In the genomic region with DNA sequence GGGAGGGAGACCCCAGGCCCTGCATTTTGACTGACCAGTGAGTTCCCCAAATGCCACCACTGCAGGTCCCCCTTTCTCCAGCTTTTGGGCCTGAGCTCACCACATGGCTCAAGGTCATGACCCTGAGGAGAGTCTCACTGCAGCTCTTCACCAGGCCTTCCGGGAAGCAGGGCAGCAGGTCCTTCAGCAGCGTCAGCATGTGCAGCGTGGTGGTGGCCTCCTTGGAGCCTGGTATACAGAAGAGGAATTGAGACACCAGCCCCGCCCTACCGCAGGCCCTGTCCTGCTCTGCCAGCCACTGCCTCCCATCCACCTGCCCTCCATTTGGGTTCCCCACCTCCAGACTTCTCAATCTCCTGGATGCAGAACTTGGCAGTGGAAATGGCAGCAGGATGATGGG, we compare ENCODE assay signal across 16 cellular contexts. TPM values are rescaled to one million over a fixed set of nuclear protein-coding genes. Genes with fewer than 3 reads are reported as not detected.
DNase-seq lines count a peak whose midpoint lies in the region; ATAC-seq, FAIRE-seq and TF ChIP-seq lines count a peak whose summit lies in the region.
"Had no signal": no experiment of that assay in that cellular context is flagged by ENCODE, and none has a peak within 500 bp of the region (broad histone marks: within the 10 kb centered on the region; RNA-seq: fewer than 3 reads in every experiment).

No MANE protein-coding gene starts in this region.

- no peaks in the 10 kb centered on the region for H3K4me1 Mint-ChIP-seq in activated naive CD8-positive, alpha-beta T cell (ENCODE audit: low read depth)
- peaks cover 1% of the 10 kb centered on the region for H3K4me1 Mint-ChIP-seq in activated naive CD8-positive, alpha-beta T cell treated with anti-CD3 and anti-CD28 coated beads for 36 hours

- in situ Hi-C loops in K562 (cut with MboI), result no loop called here

- H3K79me2 ChIP-seq in K562 (ENCODE audit: control insufficient read depth, insufficient read depth, low read length), result no peaks in the 10 kb centered on the region

- H3K27me3 ChIP-seq in K562 (ENCODE audit: control insufficient read depth in 2 of 2, insufficient read depth in 2 of 2, low read length in 2 of 2) (no peaks in the 10 kb centered on the region), spleen (replicated peaks in 1 of 7) (no peaks in the 10 kb centered on the region)

- intact Hi-C loops in K562 (cut with micrococcal nuclease), result no loop called here
- intact Hi-C loops in spleen (cut with DNase I; ENCODE audit: low total_unique reads), result no loop called here

- H3K9me3 ChIP-seq in K562 (replicated peaks; ENCODE audit: control insufficient read depth, insufficient read depth, low read depth, low read length), result no peaks in the 10 kb centered on the region
- no peaks in the 10 kb centered on the region for H3K9me3 ChIP-seq in spleen

- H2AFZ ChIP-seq in K562 (ENCODE audit: low read depth, low read length), result no peak overlapping the region

- H3K4me1 ChIP-seq in K562 (replicated peaks in 1 of 2; ENCODE audit: control insufficient read depth in 2 of 2, insufficient read depth in 2 of 2, low read length in 2 of 2) (peaks cover 0 to 7% of the 10 kb centered on the region in 2 experiments; a peak in 3 of 5 replicates), spleen (peaks cover 0 to 23% (median 1%) of the 10 kb centered on the region in 6 donors)

- no peak for TF ChIP-seq RAD21 in K562 (CRISPR knock-in tag; conservative IDR thresholded peaks at IDR 0.05 in 1 of 2, IDR thresholded peaks at IDR 0.05 in 1 of 2)

- WGBS in K562 (ENCODE audit: insufficient coverage, low coverage, missing lambda C conversion rate), result 85% methylated on average over 5 of the region's 5 CpGs
- 54 to 86% (median 81%) methylated on average over 2 to 5 of the region's 5 CpGs for WGBS in spleen, 5 donors

- H3K4me3 ChIP-seq in K562, result no peak overlapping the region
- H3K4me3 ChIP-seq in spleen, result no peak overlapping the region

- H3K36me3 ChIP-seq in K562 (ENCODE audit: control insufficient read depth, insufficient read depth, low read length), result peaks cover 73% of the 10 kb centered on the region; the same call in 2 of the 3 replicates
- H3K36me3 ChIP-seq in spleen, result peaks cover 0 to 100% (median 65%) of the 10 kb centered on the region in 6 donors

- FAIRE-seq in K562 (lab: Jason Lieb, UNC), result no peak
- FAIRE-seq: GM12891 had no signal

- H3K4me3 Mint-ChIP-seq in activated naive CD8-positive, alpha-beta T cell, result no peak overlapping the region
- no peak overlapping the region for H3K4me3 Mint-ChIP-seq in activated naive CD8-positive, alpha-beta T cell treated with anti-CD3 and anti-CD28 coated beads for 36 hours
- H3K4me3 Mint-ChIP-seq: CD4-positive, CD25-positive, alpha-beta regulatory T cell had no signal

- H3K27ac Mint-ChIP-seq in activated naive CD8-positive, alpha-beta T cell, result peak overlapping the region; percentile 16
- no peak overlapping the region for H3K27ac Mint-ChIP-seq in activated naive CD8-positive, alpha-beta T cell treated with anti-CD3 and anti-CD28 coated beads for 36 hours
- H3K27ac Mint-ChIP-seq: CD4-positive, CD25-positive, alpha-beta regulatory T cell had no signal

- no peak for TF ChIP-seq POLR2A in K562 (conservative IDR thresholded peaks at IDR 0.05)
- no peak for TF ChIP-seq POLR2A in spleen (IDR thresholded peaks at IDR 0.05)

- no peak for TF ChIP-seq EP300 in K562 (IDR thresholded peaks at IDR 0.05; ENCODE audit: low read length)

- no peak overlapping the region for H3K4me2 ChIP-seq in K562 (ENCODE audit: insufficient read depth, low read length)

- H3K9ac ChIP-seq in K562 (ENCODE audit: insufficient read depth in 1 of 2, low read depth in 2 of 2, low read length in 2 of 2), result peak overlapping the region in 1 of 2 experiments; percentile 15; a peak in 2 of 4 replicates

- H3K36me3 Mint-ChIP-seq in activated naive CD8-positive, alpha-beta T cell, result peaks cover 8% of the 10 kb centered on the region
- H3K36me3 Mint-ChIP-seq in activated naive CD8-positive, alpha-beta T cell treated with anti-CD3 and anti-CD28 coated beads for 36 hours, result peaks cover 16% of the 10 kb centered on the region

- peak overlapping the region; percentile 58; the same call in 2 of the 3 replicates for H3K27ac ChIP-seq in K562 (ENCODE audit: extremely low read depth, low read depth, low read length)
- peak overlapping the region in 2 of 8 donors; percentile 7 to 42 for H3K27ac ChIP-seq in spleen

- H3K27me3 Mint-ChIP-seq in activated naive CD8-positive, alpha-beta T cell, result no peaks in the 10 kb centered on the region
- H3K27me3 Mint-ChIP-seq in activated naive CD8-positive, alpha-beta T cell treated with anti-CD3 and anti-CD28 coated beads for 36 hours, result no peaks in the 10 kb centered on the region
- H3K27me3 Mint-ChIP-seq: CD4-positive, CD25-positive, alpha-beta regulatory T cell had no signal

- BruUV-seq in K562 (replicated peaks; lab: Mats Ljungman, UMichigan), result no TSS peak

- TF ChIP-seq CTCF in K562 (IDR thresholded peaks at IDR 0.05 in 2 of 3, conservative IDR thresholded peaks at IDR 0.05 in 1 of 3; ENCODE audit: insufficient read depth in 2 of 3, low read depth in 1 of 3, low read length in 3 of 3), result no peak
- no peak for TF ChIP-seq CTCF in spleen (IDR thresholded peaks at IDR 0.05 in 8 of 11, conservative IDR thresholded peaks at IDR 0.05 in 3 of 11)

- no peaks in the 10 kb centered on the region for H3K9me3 Mint-ChIP-seq in activated naive CD8-positive, alpha-beta T cell (ENCODE audit: low read depth)
- no peaks in the 10 kb centered on the region for H3K9me3 Mint-ChIP-seq in activated naive CD8-positive, alpha-beta T cell treated with anti-CD3 and anti-CD28 coated beads for 36 hours

- no peak for DNase-seq in activated naive CD8-positive, alpha-beta T cell treated with anti-CD3 and anti-CD28 coated beads for 36 hours
- DNase-seq in K562 (ENCODE audit: extremely low read depth in 1 of 4, low spot score in 3 of 4), result peak in 2 of 4 experiments; percentile 18 to 21
- DNase-seq in left lobe of liver (ENCODE audit: low spot score), result no peak
- DNase-seq in spleen, result peak; percentile 77
- no peak for DNase-seq in AG08395 (ENCODE audit: low spot score)
- DNase-seq in hepatic stellate cell (ENCODE audit: low spot score), result no peak
- DNase-seq: CD4-positive, CD25-positive, alpha-beta regulatory T cell; DMS79; Kasumi-1; NCI-H187 treated with DMSO at 0.1 percent for 48 hours; NCI-H446; NCI-H748 treated with DMSO at 0.1 percent for 48 hours; PC-3 had no signal

- H3K9me1 ChIP-seq in K562 (ENCODE audit: control insufficient read depth, insufficient read depth, low read length), result no peaks in the 10 kb centered on the region

- no peak for ATAC-seq in K562
- ATAC-seq in left lobe of liver, result peak; percentile 33
- ATAC-seq in HG03108 (IDR thresholded peaks at IDR 0.05; ENCODE audit: unreplicated experiment), result no peak
- ATAC-seq: PC-3 had no signal

- CTCF ChIA-PET in K562 (lab: Yijun Ruan, JAX; ENCODE audit: low intra/inter-chr PET ratio), result no interaction called here

- POLR2A ChIA-PET in K562 (lab: Yijun Ruan, JAX), result interaction anchor here (0.6 to 0.8 kb wide), 4 partner anchors 12 to 270 kb away, joined by 3 to 4 read pairs (median 3); a partner anchor contains a TSS

- no peaks in the 10 kb centered on the region for H4K20me1 ChIP-seq in K562 (replicated peaks; ENCODE audit: control insufficient read depth, insufficient read depth, low read length)

RNA-seq across cellular contexts. Expression of a gene that starts 13.0 kb away (rescaled TPM):
- 10 to 100 TPM; 82.2 to 88.4 TPM for total RNA-seq in activated naive CD8-positive, alpha-beta T cell treated with anti-CD3 and anti-CD28 coated beads for 36 hours
- total RNA-seq in K562 (2011; cell fraction: chromatin; rRNA removed; ENCODE audit: low replicate concordance), result 54.2 and 134 TPM in 2 replicates
- 76.7 and 77.6 TPM in 2 replicates for total RNA-seq in K562 (2011; cell fraction: nucleolus; rRNA removed)
- 53.7 TPM in 2 replicates for total RNA-seq in K562 (2011; cell fraction: nucleoplasm; rRNA removed)
- total RNA-seq in K562 (2014; rRNA removed) (34.7 and 50.5 TPM in 2 replicates), K562 (2014; rRNA removed; fragmentation: Illumina TruSeq; extraction: Trizol) (12.6 and 16.4 TPM in 2 replicates), K562 (2015; rRNA removed; fragmentation: Illumina TruSeq; extraction: Trizol) (21.8 and 25.4 TPM in 2 replicates), K562 (2021) (64.4 and 68.2 TPM in 2 replicates), left lobe of liver (7.0 TPM), spleen (10 to 100 TPM; 13.4 to 51.4 (median 24.6) TPM)
- polyA plus RNA-seq in K562 (2011; rRNA removed) (7.2 and 22.3 TPM in 2 replicates), K562 (2014; fragmentation: Illumina TruSeq; extraction: Trizol) (30.2 and 37.5 TPM in 2 replicates), K562 (2014; fragmentation: Nextera tagmentation; extraction: Ambion mirVana) (1 to 10 TPM; 4.6 to 6.1 TPM), K562 (2014; rRNA removed) (20.2 and 25.4 TPM in 2 replicates), spleen (10 to 100 TPM; 12.3 to 30.3 (median 25.1) TPM)
- polyA plus RNA-seq in K562 (2011; cell fraction: cytosol; rRNA removed), result 6.5 and 7.3 TPM in 2 replicates
- polyA plus RNA-seq in K562 (2011; cell fraction: nucleus; rRNA removed), result 37.2 and 53.1 TPM in 2 replicates
- 24.9 and 37.3 TPM in 2 replicates for polyA plus RNA-seq in K562 (2012)
- polyA minus RNA-seq in K562 (2011; rRNA and poly(A)+ RNA removed), result 16.2 and 21.5 TPM in 2 replicates
- 29.1 and 31.1 TPM in 2 replicates for polyA minus RNA-seq in K562 (2011; cell fraction: cytosol; rRNA and poly(A)+ RNA removed)
- polyA minus RNA-seq in K562 (2011; cell fraction: nucleus; rRNA and poly(A)+ RNA removed), result 32.2 and 42.1 TPM in 2 replicates

RNA-seq across cellular contexts. Expression of a gene that starts 37.8 kb away (rescaled TPM):
- 100 to 1,000 TPM; 933 to 982 TPM for total RNA-seq in activated naive CD8-positive, alpha-beta T cell treated with anti-CD3 and anti-CD28 coated beads for 36 hours
- 49.1 and 72.3 TPM in 2 replicates for total RNA-seq in K562 (2011; cell fraction: chromatin; rRNA removed; ENCODE audit: low replicate concordance)
- 111 and 126 TPM in 2 replicates for total RNA-seq in K562 (2011; cell fraction: nucleolus; rRNA removed)
- total RNA-seq in K562 (2011; cell fraction: nucleoplasm; rRNA removed), result 107 and 112 TPM in 2 replicates
- 280 and 406 TPM in 2 replicates for total RNA-seq in K562 (2014; rRNA removed)
- total RNA-seq in K562 (2014; rRNA removed; fragmentation: Illumina TruSeq; extraction: Trizol), result 256 and 269 TPM in 2 replicates
- 264 and 273 TPM in 2 replicates for total RNA-seq in K562 (2015; rRNA removed; fragmentation: Illumina TruSeq; extraction: Trizol)
- total RNA-seq in K562 (2021), result 319 and 328 TPM in 2 replicates
- polyA plus RNA-seq in K562 (2011; rRNA removed), result 559 and 605 TPM in 2 replicates
- 543 and 578 TPM in 2 replicates for polyA plus RNA-seq in K562 (2011; cell fraction: cytosol; rRNA removed)
- 137 and 198 TPM in 2 replicates for polyA plus RNA-seq in K562 (2011; cell fraction: nucleus; rRNA removed)
- 216 and 339 TPM in 2 replicates for polyA plus RNA-seq in K562 (2012)
- polyA plus RNA-seq in K562 (2014; fragmentation: Illumina TruSeq; extraction: Trizol), result 311 and 316 TPM in 2 replicates
- 10 to 100 TPM; 40.3 to 80.0 TPM for polyA plus RNA-seq in K562 (2014; fragmentation: Nextera tagmentation; extraction: Ambion mirVana)
- 261 and 274 TPM in 2 replicates for polyA plus RNA-seq in K562 (2014; rRNA removed)
- polyA minus RNA-seq in K562 (2011; rRNA and poly(A)+ RNA removed), result 361 and 367 TPM in 2 replicates
- polyA minus RNA-seq in K562 (2011; cell fraction: cytosol; rRNA and poly(A)+ RNA removed), result 206 and 242 TPM in 2 replicates
- polyA minus RNA-seq in K562 (2011; cell fraction: nucleus; rRNA and poly(A)+ RNA removed), result 45.9 and 97.3 TPM in 2 replicates
- 151 TPM for total RNA-seq in left lobe of liver
- 100 to 1,000 TPM; 144 to 235 (median 197) TPM for total RNA-seq in spleen
- polyA plus RNA-seq in spleen, result 100 to 1,000 TPM in 1 of 3 donors, 10 to 100 TPM in 2; 51.4 to 146 (median 98.8) TPM

RNA-seq across cellular contexts. Expression of a gene that starts 53.6 kb away (rescaled TPM):
- total RNA-seq in activated naive CD8-positive, alpha-beta T cell treated with anti-CD3 and anti-CD28 coated beads for 36 hours, result 1 to 10 TPM; 8.8 to 9.5 TPM
- 5.7 and 5.9 TPM in 2 replicates for total RNA-seq in K562 (2011; cell fraction: chromatin; rRNA removed; ENCODE audit: low replicate concordance)
- 8.5 and 8.7 TPM in 2 replicates for total RNA-seq in K562 (2011; cell fraction: nucleolus; rRNA removed)
- total RNA-seq in K562 (2011; cell fraction: nucleoplasm; rRNA removed), result 7.8 and 7.9 TPM in 2 replicates
- 29.1 and 29.6 TPM in 2 replicates for total RNA-seq in K562 (2014; rRNA removed)
- total RNA-seq in K562 (2014; rRNA removed; fragmentation: Illumina TruSeq; extraction: Trizol), result 19.5 and 24.2 TPM in 2 replicates
- 18.1 and 19.1 TPM in 2 replicates for total RNA-seq in K562 (2015; rRNA removed; fragmentation: Illumina TruSeq; extraction: Trizol)
- 27.2 and 31.7 TPM in 2 replicates for total RNA-seq in K562 (2021)
- polyA plus RNA-seq in K562 (2011; rRNA removed), result 9.9 and 14.1 TPM in 2 replicates
- polyA plus RNA-seq in K562 (2011; cell fraction: cytosol; rRNA removed), result 13.8 and 18.7 TPM in 2 replicates
- 7.4 and 7.5 TPM in 2 replicates for polyA plus RNA-seq in K562 (2011; cell fraction: nucleus; rRNA removed)
- polyA plus RNA-seq in K562 (2012), result 11.5 and 14.1 TPM in 2 replicates
- polyA plus RNA-seq in K562 (2014; fragmentation: Illumina TruSeq; extraction: Trizol), result 22.6 and 24.5 TPM in 2 replicates
- 1 to 10 TPM; 4.3 to 5.3 TPM for polyA plus RNA-seq in K562 (2014; fragmentation: Nextera tagmentation; extraction: Ambion mirVana)
- polyA plus RNA-seq in K562 (2014; rRNA removed), result 26.2 and 27.0 TPM in 2 replicates
- polyA minus RNA-seq in K562 (2011; rRNA and poly(A)+ RNA removed), result 9.1 and 9.8 TPM in 2 replicates
- polyA minus RNA-seq in K562 (2011; cell fraction: cytosol; rRNA and poly(A)+ RNA removed), result 5.7 and 5.9 TPM in 2 replicates
- 3.4 and 5.4 TPM in 2 replicates for polyA minus RNA-seq in K562 (2011; cell fraction: nucleus; rRNA and poly(A)+ RNA removed)
- total RNA-seq in left lobe of liver, result 10.3 TPM
- 10 to 100 TPM; 28.3 to 75.6 (median 46.3) TPM for total RNA-seq in spleen
- polyA plus RNA-seq in spleen, result 10 to 100 TPM; 12.3 to 19.9 (median 14.3) TPM

RNA-seq across cellular contexts. Expression of a gene that starts 57.7 kb away (rescaled TPM):
- 10 to 100 TPM; 48.4 to 53.7 TPM for total RNA-seq in activated naive CD8-positive, alpha-beta T cell treated with anti-CD3 and anti-CD28 coated beads for 36 hours
- total RNA-seq in K562 (2011; cell fraction: chromatin; rRNA removed; ENCODE audit: low replicate concordance), result 20.2 and 33.3 TPM in 2 replicates
- 15.0 and 19.0 TPM in 2 replicates for total RNA-seq in K562 (2011; cell fraction: nucleolus; rRNA removed)
- 29.5 and 49.3 TPM in 2 replicates for total RNA-seq in K562 (2011; cell fraction: nucleoplasm; rRNA removed)
- 46.8 and 47.2 TPM in 2 replicates for total RNA-seq in K562 (2014; rRNA removed)
- total RNA-seq in K562 (2014; rRNA removed; fragmentation: Illumina TruSeq; extraction: Trizol), result 52.1 and 53.4 TPM in 2 replicates
- 51.0 and 52.2 TPM in 2 replicates for total RNA-seq in K562 (2015; rRNA removed; fragmentation: Illumina TruSeq; extraction: Trizol)
- 44.3 and 44.9 TPM in 2 replicates for total RNA-seq in K562 (2021)
- 61.0 and 69.7 TPM in 2 replicates for polyA plus RNA-seq in K562 (2011; rRNA removed)
- polyA plus RNA-seq in K562 (2011; cell fraction: cytosol; rRNA removed), result 62.6 and 63.5 TPM in 2 replicates
- 27.5 and 30.1 TPM in 2 replicates for polyA plus RNA-seq in K562 (2011; cell fraction: nucleus; rRNA removed)
- polyA plus RNA-seq in K562 (2012), result 55.4 and 63.8 TPM in 2 replicates
- polyA plus RNA-seq in K562 (2014; fragmentation: Illumina TruSeq; extraction: Trizol), result 68.3 and 82.3 TPM in 2 replicates
- polyA plus RNA-seq in K562 (2014; fragmentation: Nextera tagmentation; extraction: Ambion mirVana), result 100 to 1,000 TPM; 112 to 117 TPM
- 65.1 and 67.0 TPM in 2 replicates for polyA plus RNA-seq in K562 (2014; rRNA removed)
- 30.4 and 33.7 TPM in 2 replicates for polyA minus RNA-seq in K562 (2011; rRNA and poly(A)+ RNA removed)
- 11.4 and 14.8 TPM in 2 replicates for polyA minus RNA-seq in K562 (2011; cell fraction: cytosol; rRNA and poly(A)+ RNA removed)
- polyA minus RNA-seq in K562 (2011; cell fraction: nucleus; rRNA and poly(A)+ RNA removed), result 8.6 and 13.6 TPM in 2 replicates
- 10.3 TPM for total RNA-seq in left lobe of liver
- 10 to 100 TPM; 28.7 to 38.2 (median 33.8) TPM for total RNA-seq in spleen
- 10 to 100 TPM; 42.1 to 50.5 (median 49.4) TPM for polyA plus RNA-seq in spleen

RNA-seq across cellular contexts. Expression of a gene that starts 57.8 kb away (rescaled TPM):
- 10 to 100 TPM; 37.5 to 42.2 TPM for total RNA-seq in activated naive CD8-positive, alpha-beta T cell treated with anti-CD3 and anti-CD28 coated beads for 36 hours
- 44.6 and 82.7 TPM in 2 replicates for total RNA-seq in K562 (2011; cell fraction: chromatin; rRNA removed; ENCODE audit: low replicate concordance)
- total RNA-seq in K562 (2011; cell fraction: nucleolus; rRNA removed), result 61.3 and 65.7 TPM in 2 replicates
- total RNA-seq in K562 (2011; cell fraction: nucleoplasm; rRNA removed), result 79.0 and 86.9 TPM in 2 replicates
- total RNA-seq in K562 (2014; rRNA removed), result 13.1 and 19.5 TPM in 2 replicates
- total RNA-seq in K562 (2014; rRNA removed; fragmentation: Illumina TruSeq; extraction: Trizol), result 21.1 and 21.7 TPM in 2 replicates
- 22.4 and 22.9 TPM in 2 replicates for total RNA-seq in K562 (2015; rRNA removed; fragmentation: Illumina TruSeq; extraction: Trizol)
- total RNA-seq in K562 (2021), result 21.3 and 21.4 TPM in 2 replicates
- polyA plus RNA-seq in K562 (2011; rRNA removed), result 29.4 and 30.9 TPM in 2 replicates
- 47.2 and 64.5 TPM in 2 replicates for polyA plus RNA-seq in K562 (2011; cell fraction: cytosol; rRNA removed)
- 58.5 and 58.8 TPM in 2 replicates for polyA plus RNA-seq in K562 (2011; cell fraction: nucleus; rRNA removed)
- polyA plus RNA-seq in K562 (2012), result 14.2 and 15.7 TPM in 2 replicates
- 31.7 and 33.8 TPM in 2 replicates for polyA plus RNA-seq in K562 (2014; fragmentation: Illumina TruSeq; extraction: Trizol)
- 10 to 100 TPM; 12.5 to 14.2 TPM for polyA plus RNA-seq in K562 (2014; fragmentation: Nextera tagmentation; extraction: Ambion mirVana)
- 18.6 and 22.9 TPM in 2 replicates for polyA plus RNA-seq in K562 (2014; rRNA removed)
- 39.0 and 49.8 TPM in 2 replicates for polyA minus RNA-seq in K562 (2011; rRNA and poly(A)+ RNA removed)
- polyA minus RNA-seq in K562 (2011; cell fraction: cytosol; rRNA and poly(A)+ RNA removed), result 14.3 and 20.3 TPM in 2 replicates
- polyA minus RNA-seq in K562 (2011; cell fraction: nucleus; rRNA and poly(A)+ RNA removed), result 17.0 and 26.9 TPM in 2 replicates
- total RNA-seq in left lobe of liver, result 25.2 TPM
- total RNA-seq in spleen, result 10 to 100 TPM; 23.6 to 26.1 (median 25.1) TPM
- 10 to 100 TPM; 14.0 to 20.1 (median 15.7) TPM for polyA plus RNA-seq in spleen
